Comparison of ENCODE assay signal across 9 cellular contexts in the genomic region with DNA sequence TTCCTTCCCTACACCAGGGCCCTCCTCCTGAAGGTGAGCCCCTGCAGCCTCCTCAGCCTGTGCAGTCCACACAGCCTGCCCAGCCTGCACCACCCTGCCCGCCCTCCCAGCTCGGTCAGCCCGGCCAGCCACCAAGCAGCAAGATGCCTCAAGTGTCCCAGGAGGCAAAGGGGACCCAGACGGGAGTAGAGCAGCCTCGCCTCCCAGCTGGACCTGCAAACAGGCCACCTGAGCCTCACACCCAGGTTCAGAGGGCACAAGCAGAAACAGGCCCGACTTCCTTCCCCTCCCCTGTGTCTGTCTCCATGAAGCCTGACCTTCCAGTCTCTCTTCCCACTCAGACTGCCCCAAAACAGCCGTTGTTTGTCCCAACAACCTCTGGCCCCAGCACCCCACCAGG. TPM values are rescaled to one million over a fixed set of nuclear protein-coding genes. Genes with fewer than 3 reads are reported as not detected.
DNase-seq lines count a peak whose midpoint lies in the region; ATAC-seq, FAIRE-seq and TF ChIP-seq lines count a peak whose summit lies in the region.
"Had no signal": no experiment of that assay in that cellular context is flagged by ENCODE, and none has a peak within 500 bp of the region (broad histone marks: within the 10 kb centered on the region; RNA-seq: fewer than 3 reads in every experiment).

No MANE protein-coding gene starts in this region.

- no peak for TF ChIP-seq CTCF in CD4-positive, alpha-beta T cell (IDR thresholded peaks at IDR 0.05)
- no peak for TF ChIP-seq CTCF in RWPE2 (IDR thresholded peaks at IDR 0.05; ENCODE audit: poor library complexity, severe bottlenecking)
- no peak for TF ChIP-seq CTCF in OCI-LY7 (conservative IDR thresholded peaks at IDR 0.05; ENCODE audit: low read length)

- H3K27me3 ChIP-seq in CD4-positive, alpha-beta T cell (ENCODE audit: control insufficient read depth, insufficient read depth, low read length) = no peaks in the 10 kb centered on the region
- H3K27me3 ChIP-seq in RWPE2 (ENCODE audit: insufficient read depth, poor library complexity, severe bottlenecking) (no peaks in the 10 kb centered on the region), neuronal stem cell (ENCODE audit: control insufficient read depth in 3 of 3, insufficient read depth in 3 of 3, low read depth in 1 of 3, low read length in 3 of 3) (no peaks in the 10 kb centered on the region)

- no CpG with 5 or more reads among the region's 7 CpGs for whole genome bisulfite sequencing in neuronal stem cell (ENCODE audit: extremely low coverage in 2 of 2, insufficient read length in 2 of 2, insufficient replicate concordance in 1 of 2), 2 donors

- no peaks in the 10 kb centered on the region for H3K9me2 ChIP-seq in OCI-LY7 (ENCODE audit: insufficient read depth, low read length)

- no TSS peak for BruUV-seq in OCI-LY7 (replicated peaks; lab: Mats Ljungman, UMichigan)

- no peaks in the 10 kb centered on the region for H3K27me3 Mint-ChIP-seq in CD4-positive, alpha-beta T cell
- H3K27me3 Mint-ChIP-seq in effector memory CD8-positive, alpha-beta T cell = no peaks in the 10 kb centered on the region

- peak overlapping the region; percentile 55 for H3K9ac ChIP-seq in neuronal stem cell (ENCODE audit: low read depth, low read length, poor library complexity)

- H3K23ac ChIP-seq in neuronal stem cell (ENCODE audit: low read depth, low read length, poor library complexity) = peak overlapping the region; percentile 5

- no peak overlapping the region for H4K8ac ChIP-seq in neuronal stem cell (ENCODE audit: low read depth, low read length)

- no peak overlapping the region for H3K4me3 Mint-ChIP-seq in CD4-positive, alpha-beta T cell
- no peak overlapping the region for H3K4me3 Mint-ChIP-seq in effector memory CD8-positive, alpha-beta T cell

- H2BK120ac ChIP-seq in neuronal stem cell (ENCODE audit: low read depth, low read length) = no peak overlapping the region

- POLR2A ChIA-PET in CD4-positive, alpha-beta T cell (lab: Charles Lee) = no interaction called here
- POLR2A ChIA-PET in OCI-LY7 (lab: Charles Lee) = interaction anchor here (0.8 kb wide), 1 partner anchor 11 kb away, joined by 3 read pairs; no protein-coding TSS in a partner anchor

- H3K4me1 ChIP-seq in RWPE2 (ENCODE audit: insufficient read depth, poor library complexity, severe bottlenecking) (no peaks in the 10 kb centered on the region), neuronal stem cell (ENCODE audit: control insufficient read depth in 2 of 2, insufficient read depth in 1 of 2, low read depth in 1 of 2, low read length in 2 of 2) (no peaks in the 10 kb centered on the region), OCI-LY7 (ENCODE audit: insufficient read depth, low read length, poor library complexity, severe bottlenecking) (no peaks in the 10 kb centered on the region)

- H3K36me3 ChIP-seq in RWPE2 (ENCODE audit: low read depth) (peaks cover 91% of the 10 kb centered on the region), neuronal stem cell (replicated peaks in 1 of 2; ENCODE audit: control insufficient read depth in 2 of 2, insufficient read depth in 2 of 2, low read length in 2 of 2) (peaks cover 77 to 100% of the 10 kb centered on the region in 2 donors), OCI-LY7 (ENCODE audit: insufficient read depth, low read length) (peaks cover 99% of the 10 kb centered on the region)

- peaks cover 97% of the 10 kb centered on the region for H3K36me3 Mint-ChIP-seq in CD4-positive, alpha-beta T cell (ENCODE audit: low read depth)
- peaks cover 64% of the 10 kb centered on the region for H3K36me3 Mint-ChIP-seq in effector memory CD8-positive, alpha-beta T cell (ENCODE audit: insufficient read depth)

- H3K18ac ChIP-seq in neuronal stem cell (ENCODE audit: low read length) = peak overlapping the region; percentile 39

- no peak for FAIRE-seq in urothelium cell line (lab: Jason Lieb, UNC)
- FAIRE-seq: endometrium had no signal

- H3K79me2 ChIP-seq in OCI-LY7 (ENCODE audit: insufficient read depth, low read depth, low read length) = no peaks in the 10 kb centered on the region

- H3K27ac ChIP-seq in CD4-positive, alpha-beta T cell (ENCODE audit: low read depth, low read length) = no peak overlapping the region
- H3K27ac ChIP-seq in RWPE2 (ENCODE audit: poor library complexity, severe bottlenecking) = peak overlapping the region; percentile 36
- no peak overlapping the region for H3K27ac ChIP-seq in neuronal stem cell (replicated peaks; ENCODE audit: low read length)
- H3K27ac ChIP-seq in OCI-LY7 (ENCODE audit: low read depth, low read length, poor library complexity, severe bottlenecking) = no peak overlapping the region

- H2AK5ac ChIP-seq in neuronal stem cell (ENCODE audit: low read depth, low read length) = no peak overlapping the region

- no peaks in the 10 kb centered on the region for H3K4me1 Mint-ChIP-seq in CD4-positive, alpha-beta T cell (ENCODE audit: low read depth)
- peaks cover 0 to 2% of the 10 kb centered on the region in 2 donors for H3K4me1 Mint-ChIP-seq in effector memory CD8-positive, alpha-beta T cell (ENCODE audit: low read depth in 2 of 2)

- H2BK12ac ChIP-seq in neuronal stem cell (ENCODE audit: low read length) = no peak overlapping the region

- H3K4me3 ChIP-seq in RWPE2 (ENCODE audit: severe bottlenecking) = no peak overlapping the region
- no peak overlapping the region for H3K4me3 ChIP-seq in neuronal stem cell (ENCODE audit: low read length in 2 of 2)
- no peak overlapping the region for H3K4me3 ChIP-seq in OCI-LY7 (ENCODE audit: low read depth, low read length, poor library complexity, severe bottlenecking)

- no peak for DNase-seq in CD4-positive, alpha-beta T cell
- no peak for DNase-seq in RWPE2 (ENCODE audit: low spot score)
- no peak for DNase-seq in effector memory CD8-positive, alpha-beta T cell
- DNase-seq in neuronal stem cell (ENCODE audit: low spot score) = no peak
- DNase-seq in urothelium cell line (ENCODE audit: low spot score) = no peak
- DNase-seq in AML-193 (lab: John Stamatoyannopoulos, UW) = no peak
- DNase-seq in NCI-H748 (lab: John Stamatoyannopoulos, UW; ENCODE audit: unreplicated experiment) = no peak
- no peak for DNase-seq in OCI-LY7 (ENCODE audit: low spot score)

- ATAC-seq in CD4-positive, alpha-beta T cell (ENCODE audit: poor library complexity) = no peak
- no peak for ATAC-seq in RWPE2 (ENCODE audit: low read depth)
- ATAC-seq in effector memory CD8-positive, alpha-beta T cell (replicated peaks) = no peak

- peak overlapping the region; percentile 45 for H2BK5ac ChIP-seq in neuronal stem cell (ENCODE audit: low read length)

- H3K4ac ChIP-seq in neuronal stem cell (ENCODE audit: low read length) = peak overlapping the region; percentile 45

- H2AFZ ChIP-seq in neuronal stem cell (ENCODE audit: low read length) = no peak overlapping the region
- no peak overlapping the region for H2AFZ ChIP-seq in OCI-LY7 (ENCODE audit: low read length)

- H3K9me3 Mint-ChIP-seq in CD4-positive, alpha-beta T cell = no peaks in the 10 kb centered on the region
- H3K9me3 Mint-ChIP-seq in effector memory CD8-positive, alpha-beta T cell = no peaks in the 10 kb centered on the region

- peak overlapping the region; percentile 63 for H3K27ac Mint-ChIP-seq in CD4-positive, alpha-beta T cell
- peak overlapping the region; percentile 68 to 73 for H3K27ac Mint-ChIP-seq in effector memory CD8-positive, alpha-beta T cell

- H3K9me3 ChIP-seq in CD4-positive, alpha-beta T cell (ENCODE audit: control insufficient read depth, low read length) = no peaks in the 10 kb centered on the region
- no peaks in the 10 kb centered on the region for H3K9me3 ChIP-seq in RWPE2 (ENCODE audit: severe bottlenecking)
- H3K9me3 ChIP-seq in neuronal stem cell (replicated peaks in 1 of 2; ENCODE audit: control insufficient read depth in 2 of 2, insufficient read depth in 1 of 2, low read depth in 1 of 2, low read length in 2 of 2) = peaks cover 0 to 1% of the 10 kb centered on the region in 2 donors
- H3K9me3 ChIP-seq in OCI-LY7 (ENCODE audit: low read length) = no peaks in the 10 kb centered on the region

- H2BK15ac ChIP-seq in neuronal stem cell (ENCODE audit: low read length) = no peak overlapping the region

- H3K4me2 ChIP-seq in neuronal stem cell (ENCODE audit: insufficient read depth, low read length, poor library complexity, severe bottlenecking) (no peak overlapping the region), OCI-LY7 (ENCODE audit: low read length) (no peak overlapping the region)

- CTCF ChIA-PET in CD4-positive, alpha-beta T cell (lab: Charles Lee) = interaction anchor here (1.3 to 2.0 kb wide), 2 partner anchors 113 to 122 kb away, joined by 3 to 5 read pairs; no protein-coding TSS in a partner anchor
- CTCF ChIA-PET in OCI-LY7 (lab: Charles Lee; ENCODE audit: unreplicated experiment) = interaction anchor here (0.6 kb wide), 1 partner anchor 10 kb away, joined by 3 read pairs; no protein-coding TSS in a partner anchor

- intact Hi-C loops in CD4-positive, alpha-beta T cell (cut with DNase I, micrococcal nuclease) = no loop called here
- intact Hi-C loops in OCI-LY7 (cut with micrococcal nuclease; ENCODE audit: unreplicated experiment) = no loop called here

- H4K91ac ChIP-seq in neuronal stem cell (ENCODE audit: low read depth, low read length, poor library complexity) = no peak overlapping the region

- peaks cover 8% of the 10 kb centered on the region for H3K79me1 ChIP-seq in neuronal stem cell (ENCODE audit: low read depth, low read length)

- no peak overlapping the region for H3K14ac ChIP-seq in neuronal stem cell (ENCODE audit: low read length)

- no peaks in the 10 kb centered on the region for H4K20me1 ChIP-seq in OCI-LY7 (ENCODE audit: insufficient read depth, low read length)

RNA-seq across cellular contexts. Expression of a gene that starts 38.8 kb away (rescaled TPM):
- 10 to 100 TPM; 70.2 to 78.1 TPM for total RNA-seq in CD4-positive, alpha-beta T cell
- 26.5 TPM for polyA plus RNA-seq in neuronal stem cell (2013, experiment 1 of 2)
- 28.4 TPM for polyA plus RNA-seq in neuronal stem cell (2013, experiment 2 of 2)
- 32.1 and 53.4 TPM in 2 replicates for total RNA-seq in OCI-LY7 (2014; rRNA removed; shearing (Covaris generic))
- 51.1 and 52.9 TPM in 2 replicates for total RNA-seq in OCI-LY7 (2022)
